ENCODE assay signal across 2 cellular contexts in genomic region chr7:117259626-117260025, GRCh38.
TF ChIP-seq lines count a peak whose summit lies in the region.

No MANE protein-coding gene starts in this region.

TF ChIP-seq in SK-N-SH treated with all-trans-retinoic acid at 6 μM for 48 hours, 23 proteins besides CTCF, POLR2A, EP300 and RAD21 (continued from another document):
- no peak for TF ChIP-seq TSHZ2 (CRISPR knock-in tag; IDR thresholded peaks at IDR 0.05)
- TF ChIP-seq SNAI2 (CRISPR knock-in tag; IDR thresholded peaks at IDR 0.05): no peak
- TF ChIP-seq ZNF8 (CRISPR knock-in tag; IDR thresholded peaks at IDR 0.05): no peak
- TF ChIP-seq ZNF565 (CRISPR knock-in tag; conservative IDR thresholded peaks at IDR 0.05; ENCODE audit: low read depth): no peak
- TF ChIP-seq ZC3H10 (CRISPR knock-in tag; IDR thresholded peaks at IDR 0.05): no peak

TF ChIP-seq in SK-N-SH, 30 proteins besides CTCF, POLR2A, EP300 and RAD21 (continued from another document):
- TF ChIP-seq ZBTB33 (IDR thresholded peaks at IDR 0.05; ENCODE audit: borderline replicate concordance, low read depth) (no peak), RCOR1 (IDR thresholded peaks at IDR 0.05; ENCODE audit: low read length) (no peak), POLR2AphosphoS5 (IDR thresholded peaks at IDR 0.05; ENCODE audit: low read depth, low read length) (no peak), MXI1 (IDR thresholded peaks at IDR 0.05; ENCODE audit: low read depth, low read length) (no peak), REST (IDR thresholded peaks at IDR 0.05; ENCODE audit: low read depth, low read length) (no peak), SIN3A (IDR thresholded peaks at IDR 0.05; ENCODE audit: borderline replicate concordance, low read depth, low read length) (no peak), PBX3 (IDR thresholded peaks at IDR 0.05) (no peak), CHD2 (IDR thresholded peaks at IDR 0.05; ENCODE audit: low read length, partially characterized antibody) (no peak)
TF ChIP-seq in SK-N-SH: peak in this region for 0.
